In the genomic region with DNA sequence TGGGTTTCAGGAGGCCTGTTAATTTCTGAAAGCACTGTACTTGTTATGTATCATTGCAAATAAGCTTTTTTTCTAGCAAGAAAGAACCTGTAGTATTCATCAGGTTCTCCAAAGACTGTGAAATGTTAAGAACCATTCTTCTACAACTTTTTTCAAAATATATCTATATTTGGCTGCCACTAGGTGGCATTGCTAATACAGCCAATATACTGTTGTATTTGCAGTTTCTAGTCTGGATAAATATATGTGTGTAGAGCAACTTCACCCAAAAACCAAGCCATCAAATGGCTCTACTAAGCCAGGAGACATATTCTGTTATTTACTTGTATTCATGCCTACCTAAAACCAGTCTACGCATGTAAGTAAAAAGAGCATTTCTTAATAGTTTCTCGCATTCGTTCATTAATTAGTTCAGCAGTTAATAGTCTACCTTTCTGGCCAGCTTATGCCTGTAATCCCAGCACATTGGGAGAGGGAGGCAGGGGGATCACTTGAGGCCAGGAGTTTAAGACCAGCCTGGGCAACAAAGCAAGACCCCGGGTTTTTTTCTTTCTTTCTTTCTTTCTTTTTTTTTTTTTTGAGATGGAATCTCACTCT, we compare ENCODE assay signal across 9 cellular contexts. TPM values are rescaled to one million over a fixed set of nuclear protein-coding genes. Genes with fewer than 3 reads are reported as not detected.
A peak's percentile ranks its signal among the peaks of the same experiment; 100 is the strongest.
DNase-seq lines count a peak whose midpoint lies in the region; ATAC-seq and TF ChIP-seq lines count a peak whose summit lies in the region.
"Had no signal": no experiment of that assay in that cellular context is flagged by ENCODE, and none has a peak within 500 bp of the region (broad histone marks: within the 10 kb centered on the region; RNA-seq: fewer than 3 reads in every experiment).

No MANE protein-coding gene starts in this region.

- H3K27ac ChIP-seq in prostate gland, result no peak overlapping the region

- no peaks in the 10 kb centered on the region for H3K9me3 ChIP-seq in T-helper 17 cell (ENCODE audit: control insufficient read depth, low read length, poor library complexity, severe bottlenecking)
- H3K9me3 ChIP-seq in prostate gland, result no peaks in the 10 kb centered on the region

- H3K4me3 ChIP-seq in fibroblast of pulmonary artery (replicated peaks; ENCODE audit: low read depth, low read length) (no peak overlapping the region), prostate gland (no peak overlapping the region)

- peaks cover 7% of the 10 kb centered on the region for H3K4me1 Mint-ChIP-seq in T-helper 17 cell

- TF ChIP-seq POLR2A in prostate gland (IDR thresholded peaks at IDR 0.05), result no peak

- peak; percentile 56 for TF ChIP-seq RAD21 in Ishikawa (IDR thresholded peaks at IDR 0.05; ENCODE audit: low read depth)

- no peaks in the 10 kb centered on the region for H3K4me1 ChIP-seq in prostate gland (replicated peaks)

- intact Hi-C loops in prostate gland (cut with DNase I), result no loop called here

- no peaks in the 10 kb centered on the region for H3K27me3 ChIP-seq in prostate gland (replicated peaks; ENCODE audit: insufficient read depth)

- H3K36me3 ChIP-seq in prostate gland, result no peaks in the 10 kb centered on the region

- TF ChIP-seq CTCF in fibroblast of pulmonary artery (IDR thresholded peaks at IDR 0.05; ENCODE audit: low read length, missing control alignments) (peak; percentile 65), prostate gland (IDR thresholded peaks at IDR 0.05) (peak; percentile 41 to 77 (median 64))

- WGBS in prostate gland, result 87% methylated on average over 4 of the region's 4 CpGs

- no peak overlapping the region for H3K27ac Mint-ChIP-seq in T-helper 17 cell

- no peaks in the 10 kb centered on the region for H3K27me3 Mint-ChIP-seq in T-helper 17 cell

- ATAC-seq in T-helper 17 cell (peak; percentile 56), HG03175 (IDR thresholded peaks at IDR 0.05; ENCODE audit: unreplicated experiment) (no peak), GM19023 (IDR thresholded peaks at IDR 0.05; ENCODE audit: unreplicated experiment) (no peak)

- H3K4me3 Mint-ChIP-seq in T-helper 17 cell, result no peak overlapping the region

- no peak for TF ChIP-seq EP300 in Ishikawa (IDR thresholded peaks at IDR 0.05; ENCODE audit: borderline replicate concordance)

- DNase-seq in DMS53 treated with DMSO at 0.1 percent for 48 hours (lab: John Stamatoyannopoulos, UW; ENCODE audit: unreplicated experiment) (peak; percentile 22), T-helper 17 cell (no peak), fibroblast of pulmonary artery (ENCODE audit: low read depth) (peak; percentile 83), prostate gland (ENCODE audit: low spot score) (no peak), ureter (ENCODE audit: low spot score) (no peak)
- DNase-seq: right cardiac atrium had no signal

- H3K36me3 Mint-ChIP-seq in T-helper 17 cell (ENCODE audit: low read depth), result no peaks in the 10 kb centered on the region

TF ChIP-seq in Ishikawa, 13 proteins besides CTCF, POLR2A, EP300 and RAD21:
- TF ChIP-seq TEAD4 (IDR thresholded peaks at IDR 0.05) (no peak), ZBTB7A (IDR thresholded peaks at IDR 0.05; ENCODE audit: low read depth) (no peak), TAF1 (IDR thresholded peaks at IDR 0.05; ENCODE audit: low read depth) (no peak), YY1 (IDR thresholded peaks at IDR 0.05; ENCODE audit: low read depth) (no peak), FOXM1 (IDR thresholded peaks at IDR 0.05; ENCODE audit: borderline replicate concordance, low read depth) (no peak), EGR1 (IDR thresholded peaks at IDR 0.05) (no peak), CREB1 (IDR thresholded peaks at IDR 0.05; ENCODE audit: low read depth) (no peak), NFIC (IDR thresholded peaks at IDR 0.05) (no peak), TCF12 (IDR thresholded peaks at IDR 0.05; ENCODE audit: low read depth) (no peak), CEBPB (IDR thresholded peaks at IDR 0.05) (no peak)
- TF ChIP-seq, protein P1, sequence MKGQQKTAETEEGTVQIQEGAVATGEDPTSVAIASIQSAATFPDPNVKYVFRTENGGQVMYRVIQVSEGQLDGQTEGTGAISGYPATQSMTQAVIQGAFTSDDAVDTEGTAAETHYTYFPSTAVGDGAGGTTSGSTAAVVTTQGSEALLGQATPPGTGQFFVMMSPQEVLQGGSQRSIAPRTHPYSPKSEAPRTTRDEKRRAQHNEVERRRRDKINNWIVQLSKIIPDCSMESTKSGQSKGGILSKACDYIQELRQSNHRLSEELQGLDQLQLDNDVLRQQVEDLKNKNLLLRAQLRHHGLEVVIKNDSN (IDR thresholded peaks at IDR 0.05), result no peak
- TF ChIP-seq, protein P2, sequence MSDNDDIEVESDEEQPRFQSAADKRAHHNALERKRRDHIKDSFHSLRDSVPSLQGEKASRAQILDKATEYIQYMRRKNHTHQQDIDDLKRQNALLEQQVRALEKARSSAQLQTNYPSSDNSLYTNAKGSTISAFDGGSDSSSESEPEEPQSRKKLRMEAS (IDR thresholded peaks at IDR 0.05), result no peak
- TF ChIP-seq, protein P3, sequence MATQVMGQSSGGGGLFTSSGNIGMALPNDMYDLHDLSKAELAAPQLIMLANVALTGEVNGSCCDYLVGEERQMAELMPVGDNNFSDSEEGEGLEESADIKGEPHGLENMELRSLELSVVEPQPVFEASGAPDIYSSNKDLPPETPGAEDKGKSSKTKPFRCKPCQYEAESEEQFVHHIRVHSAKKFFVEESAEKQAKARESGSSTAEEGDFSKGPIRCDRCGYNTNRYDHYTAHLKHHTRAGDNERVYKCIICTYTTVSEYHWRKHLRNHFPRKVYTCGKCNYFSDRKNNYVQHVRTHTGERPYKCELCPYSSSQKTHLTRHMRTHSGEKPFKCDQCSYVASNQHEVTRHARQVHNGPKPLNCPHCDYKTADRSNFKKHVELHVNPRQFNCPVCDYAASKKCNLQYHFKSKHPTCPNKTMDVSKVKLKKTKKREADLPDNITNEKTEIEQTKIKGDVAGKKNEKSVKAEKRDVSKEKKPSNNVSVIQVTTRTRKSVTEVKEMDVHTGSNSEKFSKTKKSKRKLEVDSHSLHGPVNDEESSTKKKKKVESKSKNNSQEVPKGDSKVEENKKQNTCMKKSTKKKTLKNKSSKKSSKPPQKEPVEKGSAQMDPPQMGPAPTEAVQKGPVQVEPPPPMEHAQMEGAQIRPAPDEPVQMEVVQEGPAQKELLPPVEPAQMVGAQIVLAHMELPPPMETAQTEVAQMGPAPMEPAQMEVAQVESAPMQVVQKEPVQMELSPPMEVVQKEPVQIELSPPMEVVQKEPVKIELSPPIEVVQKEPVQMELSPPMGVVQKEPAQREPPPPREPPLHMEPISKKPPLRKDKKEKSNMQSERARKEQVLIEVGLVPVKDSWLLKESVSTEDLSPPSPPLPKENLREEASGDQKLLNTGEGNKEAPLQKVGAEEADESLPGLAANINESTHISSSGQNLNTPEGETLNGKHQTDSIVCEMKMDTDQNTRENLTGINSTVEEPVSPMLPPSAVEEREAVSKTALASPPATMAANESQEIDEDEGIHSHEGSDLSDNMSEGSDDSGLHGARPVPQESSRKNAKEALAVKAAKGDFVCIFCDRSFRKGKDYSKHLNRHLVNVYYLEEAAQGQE (IDR thresholded peaks at IDR 0.05; ENCODE audit: low read depth), result no peak

RNA-seq across cellular contexts. Expression of a gene that starts 39.5 kb away (rescaled TPM):
- total RNA-seq in T-helper 17 cell, result 100 to 1,000 TPM; 132 to 159 TPM
- 100 to 1,000 TPM; 175 to 203 TPM for total RNA-seq in prostate gland
- 335 TPM for total RNA-seq in ureter

RNA-seq across cellular contexts. Expression of a gene that starts 39.7 kb away (rescaled TPM):
- 1 to 10 TPM; 6.9 to 9.0 TPM for total RNA-seq in T-helper 17 cell
- 10 to 100 TPM; 29.1 to 38.3 TPM for total RNA-seq in prostate gland
- total RNA-seq in ureter, result 25.8 TPM

Comparison
In these comparisons a context has a peak if more than half of its experiments do, and no peak if none do; other contexts are left out.
1. DNase-seq: peak in DMS53 treated with DMSO at 0.1 percent for 48 hours (single experiment) and fibroblast of pulmonary artery (single experiment); none in T-helper 17 cell (0 of 3), prostate gland (single experiment) and ureter (single experiment).